In the genomic region with DNA sequence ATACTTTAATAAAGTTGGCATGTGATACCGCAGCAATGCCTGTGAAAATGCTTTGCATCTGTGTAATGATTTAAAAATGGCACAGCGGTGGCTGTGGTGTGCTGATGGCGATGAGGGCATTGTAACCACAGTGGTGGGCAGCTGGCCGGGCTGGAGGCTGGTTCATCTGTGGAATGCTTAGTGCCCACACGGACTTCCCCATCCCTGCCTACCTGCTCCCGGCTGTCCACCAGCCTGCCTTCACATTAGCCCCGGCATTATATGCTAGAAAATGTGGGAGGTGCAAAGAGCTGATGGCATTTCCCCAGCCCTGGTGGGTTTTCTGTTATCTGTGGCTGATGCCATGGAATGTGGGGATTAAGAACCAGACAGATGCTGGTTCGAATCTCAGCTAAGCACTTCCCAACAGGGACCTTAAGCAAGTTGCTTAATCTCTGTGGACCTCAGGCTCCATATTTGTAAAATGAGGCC, we compare ENCODE assay signal across 1 cellular context.
TF ChIP-seq lines count a peak whose summit lies in the region.

No MANE protein-coding gene starts in this region.

TF ChIP-seq in SK-N-SH, 30 proteins besides CTCF, POLR2A, EP300 and RAD21:
- TF ChIP-seq ELF1 (IDR thresholded peaks at IDR 0.05) (no peak), SMC3 (IDR thresholded peaks at IDR 0.05; ENCODE audit: low read depth, low read length) (no peak), YY1 (IDR thresholded peaks at IDR 0.05; ENCODE audit: low read depth) (no peak), SIN3A (IDR thresholded peaks at IDR 0.05; ENCODE audit: borderline replicate concordance, low read depth, low read length) (no peak), POLR2AphosphoS5 (IDR thresholded peaks at IDR 0.05; ENCODE audit: low read depth, low read length) (no peak)
